8 cellular contexts compared by ENCODE assay signal in genomic region chr4:154082760-154083530, GRCh38.
A peak's percentile ranks its signal among the peaks of the same experiment; 100 is the strongest.
DNase-seq lines count a peak whose midpoint lies in the region; ATAC-seq and TF ChIP-seq lines count a peak whose summit lies in the region.

No MANE protein-coding gene starts in this region.

- H3K4me3 Mint-ChIP-seq in activated T-helper 17 cell treated with anti-CD3 and anti-CD28 coated beads, Interleukin-2, amount 50 U/mL, for 72 hours, result no peak overlapping the region
- no peak overlapping the region for H3K4me3 Mint-ChIP-seq in neural progenitor cell

- no peak overlapping the region for H3K27ac ChIP-seq in neural progenitor cell

- H3K4me2 ChIP-seq in neural progenitor cell, result no peak overlapping the region

- no peaks in the 10 kb centered on the region for H3F3A ChIP-seq in neural progenitor cell (ENCODE audit: low read depth)

- H3K36me3 ChIP-seq in neural progenitor cell, result no peaks in the 10 kb centered on the region
- H3K36me3 ChIP-seq in MG63, result no peaks in the 10 kb centered on the region

- H3K4me1 ChIP-seq in neural progenitor cell, result no peaks in the 10 kb centered on the region

- H3K27ac Mint-ChIP-seq in activated T-helper 17 cell treated with anti-CD3 and anti-CD28 coated beads, Interleukin-2, amount 50 U/mL, for 72 hours, result no peak overlapping the region
- no peak overlapping the region for H3K27ac Mint-ChIP-seq in neural progenitor cell

- H3K4me3 ChIP-seq in neural progenitor cell (no peak overlapping the region), MG63 (no peak overlapping the region)

- no peak overlapping the region for H3K9ac ChIP-seq in neural progenitor cell

- DNase-seq in neural progenitor cell (ENCODE audit: low spot score), result peak; percentile 69
- DNase-seq in amniotic stem cell (lab: John Stamatoyannopoulos, UW), result no peak
- DNase-seq in COLO668 (lab: John Stamatoyannopoulos, UW; ENCODE audit: unreplicated experiment), result no peak
- DNase-seq in NCI-H1436 treated with DMSO at 0.1 percent for 48 hours (lab: John Stamatoyannopoulos, UW), result no peak
- no peak for DNase-seq in MG63

- H3K9me3 Mint-ChIP-seq in activated T-helper 17 cell treated with anti-CD3 and anti-CD28 coated beads, Interleukin-2, amount 50 U/mL, for 72 hours, result no peaks in the 10 kb centered on the region
- no peaks in the 10 kb centered on the region for H3K9me3 Mint-ChIP-seq in neural progenitor cell

- peak; percentile 71 for ATAC-seq in GM18909 (IDR thresholded peaks at IDR 0.05; ENCODE audit: poor library complexity, unreplicated experiment)
- peak; percentile 76 for ATAC-seq in HG03442 (IDR thresholded peaks at IDR 0.05; ENCODE audit: unreplicated experiment)
- peak; percentile 26 for ATAC-seq in activated T-helper 17 cell treated with anti-CD3 and anti-CD28 coated beads, Interleukin-2, amount 50 U/mL, for 72 hours (replicated peaks)

- no peaks in the 10 kb centered on the region for H3K27me3 Mint-ChIP-seq in activated T-helper 17 cell treated with anti-CD3 and anti-CD28 coated beads, Interleukin-2, amount 50 U/mL, for 72 hours
- peaks cover 2% of the 10 kb centered on the region for H3K27me3 Mint-ChIP-seq in neural progenitor cell (ENCODE audit: insufficient read depth, low read depth)

- H2AFZ ChIP-seq in neural progenitor cell (replicated peaks), result no peak overlapping the region

- H4K20me1 ChIP-seq in neural progenitor cell (ENCODE audit: low read depth), result no peaks in the 10 kb centered on the region

- H3K4me1 Mint-ChIP-seq in activated T-helper 17 cell treated with anti-CD3 and anti-CD28 coated beads, Interleukin-2, amount 50 U/mL, for 72 hours, result no peaks in the 10 kb centered on the region
- peaks cover 3% of the 10 kb centered on the region for H3K4me1 Mint-ChIP-seq in neural progenitor cell

- H3K79me2 ChIP-seq in neural progenitor cell (ENCODE audit: low read depth), result no peaks in the 10 kb centered on the region

- peak; percentile 65 for TF ChIP-seq CTCF in neural progenitor cell (IDR thresholded peaks at IDR 0.05)

- no peaks in the 10 kb centered on the region for H3K9me3 ChIP-seq in neural progenitor cell (ENCODE audit: low read depth)
- H3K9me3 ChIP-seq in MG63, result no peaks in the 10 kb centered on the region

- H3K27me3 ChIP-seq in neural progenitor cell (no peaks in the 10 kb centered on the region), MG63 (no peaks in the 10 kb centered on the region)

- no peaks in the 10 kb centered on the region for H3K36me3 Mint-ChIP-seq in activated T-helper 17 cell treated with anti-CD3 and anti-CD28 coated beads, Interleukin-2, amount 50 U/mL, for 72 hours (ENCODE audit: low read depth)
- no peaks in the 10 kb centered on the region for H3K36me3 Mint-ChIP-seq in neural progenitor cell

Comparison
In these comparisons a context has a peak if more than half of its experiments do, and no peak if none do; other contexts are left out.
1. ATAC-seq: peak in every context shown above with its lines; median percentile 76 in HG03442; 71 in GM18909; 26 in activated T-helper 17 cell treated with anti-CD3 and anti-CD28 coated beads, Interleukin-2, amount 50 U/mL, for 72 hours.